In the genomic region with DNA sequence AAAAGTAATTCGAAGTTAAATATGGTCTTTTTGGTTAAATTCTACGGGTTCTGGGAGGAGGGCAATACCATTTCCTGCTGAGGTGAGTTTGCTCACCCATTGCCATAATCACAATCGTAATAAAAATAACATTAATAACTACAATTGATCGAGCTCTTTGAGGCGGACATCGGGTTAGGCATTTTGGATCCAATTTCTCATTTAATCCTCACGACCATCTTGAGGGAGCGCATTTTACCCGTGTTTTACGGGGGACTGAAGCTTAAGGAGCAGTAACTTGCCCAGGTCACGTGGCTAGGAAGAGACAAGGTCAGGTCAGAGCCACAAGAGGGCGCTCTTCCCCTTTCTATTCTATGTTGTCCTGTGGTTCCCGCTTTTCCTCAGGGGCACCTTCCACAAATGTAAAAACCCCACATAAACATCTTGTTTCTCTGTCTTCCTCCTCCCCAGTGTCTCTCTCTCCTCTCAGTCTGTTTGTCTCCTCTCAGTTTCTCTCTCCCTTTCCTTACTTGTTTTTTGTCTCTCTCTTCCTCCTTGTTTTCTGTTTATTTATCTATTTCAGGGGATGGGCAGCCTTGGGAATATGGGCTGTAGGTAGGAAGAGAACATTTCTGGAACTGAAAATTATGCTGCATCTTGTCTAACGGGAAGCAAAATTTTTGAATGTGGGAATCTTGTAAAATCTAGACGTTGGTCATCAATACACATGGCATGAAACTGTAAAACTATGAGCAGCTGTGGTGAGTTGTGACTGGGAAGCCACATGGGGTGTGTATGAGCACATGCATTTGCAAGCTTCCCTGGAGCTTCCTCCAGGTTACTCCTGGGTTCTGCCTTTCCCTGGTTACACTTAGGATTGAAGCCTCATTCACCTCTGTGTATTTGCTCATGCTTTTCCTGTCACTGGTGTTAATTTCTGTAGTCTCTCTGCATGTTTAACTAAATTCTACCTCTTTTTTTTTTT, we compare ENCODE assay signal across 1 cellular context.
A peak's percentile ranks its signal among the peaks of the same experiment; 100 is the strongest.
TF ChIP-seq lines count a peak whose summit lies in the region.

No MANE protein-coding gene starts in this region.

TF ChIP-seq in HEK293, 187 proteins besides CTCF, POLR2A, EP300 and RAD21 (continued from another document):
- TF ChIP-seq, protein P1, sequence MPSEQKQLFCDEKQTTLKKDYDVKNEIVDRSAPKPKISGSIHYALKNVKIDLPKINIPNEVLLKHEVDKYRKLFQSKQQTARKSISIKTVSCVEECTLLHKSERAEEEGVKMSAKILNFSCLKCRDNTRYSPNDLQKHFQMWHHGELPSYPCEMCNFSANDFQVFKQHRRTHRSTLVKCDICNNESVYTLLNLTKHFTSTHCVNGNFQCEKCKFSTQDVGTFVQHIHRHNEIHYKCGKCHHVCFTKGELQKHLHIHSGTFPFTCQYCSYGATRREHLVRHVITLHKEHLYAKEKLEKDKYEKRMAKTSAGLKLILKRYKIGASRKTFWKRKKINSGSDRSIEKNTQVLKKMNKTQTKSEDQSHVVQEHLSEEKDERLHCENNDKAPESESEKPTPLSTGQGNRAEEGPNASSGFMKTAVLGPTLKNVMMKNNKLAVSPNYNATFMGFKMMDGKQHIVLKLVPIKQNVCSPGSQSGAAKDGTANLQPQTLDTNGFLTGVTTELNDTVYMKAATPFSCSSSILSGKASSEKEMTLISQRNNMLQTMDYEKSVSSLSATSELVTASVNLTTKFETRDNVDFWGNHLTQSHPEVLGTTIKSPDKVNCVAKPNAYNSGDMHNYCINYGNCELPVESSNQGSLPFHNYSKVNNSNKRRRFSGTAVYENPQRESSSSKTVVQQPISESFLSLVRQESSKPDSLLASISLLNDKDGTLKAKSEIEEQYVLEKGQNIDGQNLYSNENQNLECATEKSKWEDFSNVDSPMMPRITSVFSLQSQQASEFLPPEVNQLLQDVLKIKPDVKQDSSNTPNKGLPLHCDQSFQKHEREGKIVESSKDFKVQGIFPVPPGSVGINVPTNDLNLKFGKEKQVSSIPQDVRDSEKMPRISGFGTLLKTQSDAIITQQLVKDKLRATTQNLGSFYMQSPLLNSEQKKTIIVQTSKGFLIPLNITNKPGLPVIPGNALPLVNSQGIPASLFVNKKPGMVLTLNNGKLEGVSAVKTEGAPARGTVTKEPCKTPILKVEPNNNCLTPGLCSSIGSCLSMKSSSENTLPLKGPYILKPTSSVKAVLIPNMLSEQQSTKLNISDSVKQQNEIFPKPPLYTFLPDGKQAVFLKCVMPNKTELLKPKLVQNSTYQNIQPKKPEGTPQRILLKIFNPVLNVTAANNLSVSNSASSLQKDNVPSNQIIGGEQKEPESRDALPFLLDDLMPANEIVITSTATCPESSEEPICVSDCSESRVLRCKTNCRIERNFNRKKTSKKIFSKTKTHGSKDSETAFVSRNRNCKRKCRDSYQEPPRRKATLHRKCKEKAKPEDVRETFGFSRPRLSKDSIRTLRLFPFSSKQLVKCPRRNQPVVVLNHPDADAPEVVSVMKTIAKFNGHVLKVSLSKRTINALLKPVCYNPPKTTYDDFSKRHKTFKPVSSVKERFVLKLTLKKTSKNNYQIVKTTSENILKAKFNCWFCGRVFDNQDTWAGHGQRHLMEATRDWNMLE (tag by site-specific recombination; conservative IDR thresholded peaks at IDR 0.05; ENCODE audit: low read depth) = 0 out of 2 replicates have a peak, but pooled peaks have one; percentile 12
- TF ChIP-seq ZNF133 (tag by site-specific recombination; IDR thresholded peaks at IDR 0.05) = no peak
- TF ChIP-seq ZNF366 (tag by site-specific recombination; conservative IDR thresholded peaks at IDR 0.05) = peak; percentile 26; the same call in 1 of the 2 replicates
- peak; percentile 59 for TF ChIP-seq ZNF335 (tag by site-specific recombination; conservative IDR thresholded peaks at IDR 0.05)
- 0 out of 2 replicates have a peak, but pooled peaks have one; percentile 25 for TF ChIP-seq SP7 (tag by site-specific recombination; IDR thresholded peaks at IDR 0.05)
- TF ChIP-seq IKZF3 (tag by site-specific recombination; IDR thresholded peaks at IDR 0.05) = peak; percentile 70
- TF ChIP-seq, protein P2, sequence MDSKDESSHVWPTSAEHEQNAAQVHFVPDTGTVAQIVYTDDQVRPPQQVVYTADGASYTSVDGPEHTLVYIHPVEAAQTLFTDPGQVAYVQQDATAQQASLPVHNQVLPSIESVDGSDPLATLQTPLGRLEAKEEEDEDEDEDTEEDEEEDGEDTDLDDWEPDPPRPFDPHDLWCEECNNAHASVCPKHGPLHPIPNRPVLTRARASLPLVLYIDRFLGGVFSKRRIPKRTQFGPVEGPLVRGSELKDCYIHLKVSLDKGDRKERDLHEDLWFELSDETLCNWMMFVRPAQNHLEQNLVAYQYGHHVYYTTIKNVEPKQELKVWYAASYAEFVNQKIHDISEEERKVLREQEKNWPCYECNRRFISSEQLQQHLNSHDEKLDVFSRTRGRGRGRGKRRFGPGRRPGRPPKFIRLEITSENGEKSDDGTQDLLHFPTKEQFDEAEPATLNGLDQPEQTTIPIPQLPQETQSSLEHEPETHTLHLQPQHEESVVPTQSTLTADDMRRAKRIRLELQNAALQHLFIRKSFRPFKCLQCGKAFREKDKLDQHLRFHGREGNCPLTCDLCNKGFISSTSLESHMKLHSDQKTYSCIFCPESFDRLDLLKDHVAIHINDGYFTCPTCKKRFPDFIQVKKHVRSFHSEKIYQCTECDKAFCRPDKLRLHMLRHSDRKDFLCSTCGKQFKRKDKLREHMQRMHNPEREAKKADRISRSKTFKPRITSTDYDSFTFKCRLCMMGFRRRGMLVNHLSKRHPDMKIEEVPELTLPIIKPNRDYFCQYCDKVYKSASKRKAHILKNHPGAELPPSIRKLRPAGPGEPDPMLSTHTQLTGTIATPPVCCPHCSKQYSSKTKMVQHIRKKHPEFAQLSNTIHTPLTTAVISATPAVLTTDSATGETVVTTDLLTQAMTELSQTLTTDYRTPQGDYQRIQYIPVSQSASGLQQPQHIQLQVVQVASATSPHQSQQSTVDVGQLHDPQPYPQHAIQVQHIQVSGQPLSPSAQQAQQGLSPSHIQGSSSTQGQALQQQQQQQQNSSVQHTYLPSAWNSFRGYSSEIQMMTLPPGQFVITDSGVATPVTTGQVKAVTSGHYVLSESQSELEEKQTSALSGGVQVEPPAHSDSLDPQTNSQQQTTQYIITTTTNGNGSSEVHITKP (tag by site-specific recombination; IDR thresholded peaks at IDR 0.05) = peak; percentile 94
- no peak for TF ChIP-seq ZNF114 (tag by site-specific recombination; IDR thresholded peaks at IDR 0.05)
- TF ChIP-seq, protein P3, sequence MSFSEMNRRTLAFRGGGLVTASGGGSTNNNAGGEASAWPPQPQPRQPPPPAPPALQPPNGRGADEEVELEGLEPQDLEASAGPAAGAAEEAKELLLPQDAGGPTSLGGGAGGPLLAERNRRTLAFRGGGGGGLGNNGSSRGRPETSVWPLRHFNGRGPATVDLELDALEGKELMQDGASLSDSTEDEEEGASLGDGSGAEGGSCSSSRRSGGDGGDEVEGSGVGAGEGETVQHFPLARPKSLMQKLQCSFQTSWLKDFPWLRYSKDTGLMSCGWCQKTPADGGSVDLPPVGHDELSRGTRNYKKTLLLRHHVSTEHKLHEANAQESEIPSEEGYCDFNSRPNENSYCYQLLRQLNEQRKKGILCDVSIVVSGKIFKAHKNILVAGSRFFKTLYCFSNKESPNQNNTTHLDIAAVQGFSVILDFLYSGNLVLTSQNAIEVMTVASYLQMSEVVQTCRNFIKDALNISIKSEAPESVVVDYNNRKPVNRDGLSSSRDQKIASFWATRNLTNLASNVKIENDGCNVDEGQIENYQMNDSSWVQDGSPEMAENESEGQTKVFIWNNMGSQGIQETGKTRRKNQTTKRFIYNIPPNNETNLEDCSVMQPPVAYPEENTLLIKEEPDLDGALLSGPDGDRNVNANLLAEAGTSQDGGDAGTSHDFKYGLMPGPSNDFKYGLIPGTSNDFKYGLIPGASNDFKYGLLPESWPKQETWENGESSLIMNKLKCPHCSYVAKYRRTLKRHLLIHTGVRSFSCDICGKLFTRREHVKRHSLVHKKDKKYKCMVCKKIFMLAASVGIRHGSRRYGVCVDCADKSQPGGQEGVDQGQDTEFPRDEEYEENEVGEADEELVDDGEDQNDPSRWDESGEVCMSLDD (tag by site-specific recombination; IDR thresholded peaks at IDR 0.05) = peak; percentile 38; the same call in 1 of the 2 replicates
- TF ChIP-seq, protein P4, sequence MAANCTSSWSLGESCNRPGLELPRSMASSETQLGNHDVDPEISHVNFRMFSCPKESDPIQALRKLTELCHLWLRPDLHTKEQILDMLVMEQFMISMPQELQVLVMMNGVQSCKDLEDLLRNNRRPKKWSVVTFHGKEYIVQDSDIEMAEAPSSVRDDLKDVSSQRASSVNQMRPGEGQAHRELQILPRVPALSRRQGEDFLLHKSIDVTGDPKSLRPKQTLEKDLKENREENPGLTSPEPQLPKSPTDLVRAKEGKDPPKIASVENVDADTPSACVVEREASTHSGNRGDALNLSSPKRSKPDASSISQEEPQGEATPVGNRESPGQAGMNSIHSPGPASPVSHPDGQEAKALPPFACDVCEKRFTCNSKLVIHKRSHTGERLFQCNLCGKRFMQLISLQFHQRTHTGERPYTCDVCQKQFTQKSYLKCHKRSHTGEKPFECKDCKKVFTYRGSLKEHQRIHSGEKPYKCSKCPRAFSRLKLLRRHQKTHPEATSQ (tag by site-specific recombination; IDR thresholded peaks at IDR 0.05) = no peak
- no peak for TF ChIP-seq ZFP69B (tag by site-specific recombination; IDR thresholded peaks at IDR 0.05)
- 0 out of 2 replicates have a peak, but pooled peaks have one; percentile 18 for TF ChIP-seq ZBTB17 (tag by site-specific recombination; IDR thresholded peaks at IDR 0.05)
- peak; percentile 90 for TF ChIP-seq ZNF654 (tag by site-specific recombination; IDR thresholded peaks at IDR 0.05; ENCODE audit: low read depth)
- TF ChIP-seq ZNF660 (tag by site-specific recombination; IDR thresholded peaks at IDR 0.05) = no peak
